In genomic region chr13:101025925-101026324, GRCh38 we compare ENCODE assay signal across 20 cellular contexts.
A peak's percentile ranks its signal among the peaks of the same experiment; 100 is the strongest.
DNase-seq lines count a peak whose midpoint lies in the region; ATAC-seq and TF ChIP-seq lines count a peak whose summit lies in the region.
"Had no signal": no experiment of that assay in that cellular context is flagged by ENCODE, and none has a peak within 500 bp of the region (broad histone marks: within the 10 kb centered on the region; RNA-seq: fewer than 3 reads in every experiment).

No MANE protein-coding gene starts in this region.

- ATAC-seq in GM18498 (IDR thresholded peaks at IDR 0.05; ENCODE audit: unreplicated experiment): no peak
- ATAC-seq: A549, Right ventricle myocardium inferior had no signal

- H3K4me3 ChIP-seq in LNCaP clone FGC (ENCODE audit: low read depth, low read length): no peak overlapping the region
- H3K4me3 ChIP-seq: A549 had no signal

- H3K27ac ChIP-seq in C4-2B (peak overlapping the region; percentile 59), VCaP (peak overlapping the region; percentile 37; the same call in 1 of the 2 replicates)
- H3K27ac ChIP-seq: A549 had no signal

- TF ChIP-seq CTCF in C4-2B (conservative IDR thresholded peaks at IDR 0.05) (no peak), LNCaP clone FGC (IDR thresholded peaks at IDR 0.05; ENCODE audit: control insufficient read depth, extremely low read depth, insufficient read depth) (no peak), VCaP (conservative IDR thresholded peaks at IDR 0.05) (no peak)

- DNase-seq in LNCaP clone FGC (ENCODE audit: low read depth) (peak; percentile 19), myocyte (ENCODE audit: low read depth) (peak; percentile 55), NCI-H2171 (lab: John Stamatoyannopoulos, UW) (no peak), SW480 (ENCODE audit: low spot score) (no peak)
- no peak for DNase-seq in activated CD8-positive, alpha-beta memory T cell treated with anti-CD3 and anti-CD28 coated beads, Interleukin-2, amount 50 U/mL, for 48 hours
- DNase-seq: EL, GF-D8, H9, HFFc6, KBM-7, NCI-H1092 treated with DMSO at 0.1 percent for 48 hours, NCI-H1436 treated with DMSO at 0.1 percent for 48 hours, NCI-H2081, NCI-H446 treated with DMSO at 0.1 percent for 48 hours, NCI-H69 had no signal

Comparison
In these comparisons a context has a peak if more than half of its experiments do, and no peak if none do; other contexts are left out.
1. DNase-seq: peak in LNCaP clone FGC (single experiment) and myocyte (single experiment); none in activated CD8-positive, alpha-beta memory T cell treated with anti-CD3 and anti-CD28 coated beads, Interleukin-2, amount 50 U/mL, for 48 hours (single experiment), NCI-H2171 (single experiment) and SW480 (single experiment).